In genomic region chr20:16729565-16730460, GRCh38 we compare ENCODE assay signal across 8 cellular contexts. TPM values are rescaled to one million over a fixed set of nuclear protein-coding genes. Genes with fewer than 3 reads are reported as not detected.
DNase-seq lines count a peak whose midpoint lies in the region; ATAC-seq and TF ChIP-seq lines count a peak whose summit lies in the region.

Gene SNRPB2 (plus strand): TSS chr20:16730026. CDS start chr20:16731703, 1,677 bp downstream.

- H3K4me3 Mint-ChIP-seq in nephron progenitor cell = peak within 1 kb of the TSS; percentile 98
- H3K4me3 Mint-ChIP-seq in stimulated activated naive CD8-positive, alpha-beta T cell treated with anti-CD3 and anti-CD28 coated beads, Interleukin-15, amount 100 ng/mL, for 72 hours = peak within 1 kb of the TSS; percentile 95 to 96

- peak within 1 kb of the TSS; percentile 98 for H3K4me3 ChIP-seq in H7 (ENCODE audit: insufficient read depth, low read depth, low read length)

- peak within 1 kb of the TSS; percentile 98 for H3K27ac Mint-ChIP-seq in nephron progenitor cell
- peak within 1 kb of the TSS; percentile 100 for H3K27ac Mint-ChIP-seq in stimulated activated naive CD8-positive, alpha-beta T cell treated with anti-CD3 and anti-CD28 coated beads, Interleukin-15, amount 100 ng/mL, for 72 hours

- peaks cover 21% of the 10 kb centered on the region for H3K4me1 Mint-ChIP-seq in nephron progenitor cell
- peaks cover 46% of the 10 kb centered on the region for H3K4me1 Mint-ChIP-seq in stimulated activated naive CD8-positive, alpha-beta T cell treated with anti-CD3 and anti-CD28 coated beads, Interleukin-15, amount 100 ng/mL, for 72 hours

- peaks cover 10% of the 10 kb centered on the region for H3K36me3 ChIP-seq in H7 (replicated peaks; ENCODE audit: control insufficient read depth, insufficient read depth, low read length)

- TF ChIP-seq CTCF in nephron progenitor cell (IDR thresholded peaks at IDR 0.05) = no peak

- peaks cover 19% of the 10 kb centered on the region for H3K36me3 Mint-ChIP-seq in nephron progenitor cell (ENCODE audit: low read depth)

- peak; percentile 97 for DNase-seq in ELF-1 (ENCODE audit: low read depth, low spot score)
- DNase-seq in H7 = peak; percentile 80
- DNase-seq in M059J (ENCODE audit: low read depth) = peak; percentile 97
- peak; percentile 97 to 98 for DNase-seq in SHP77 (lab: John Stamatoyannopoulos, UW)
- peak; percentile 96 for DNase-seq in activated effector memory CD4-positive, alpha-beta T cell treated with anti-CD3 and anti-CD28 coated beads, Interleukin-2, amount 50 U/mL, for 16 hours
- DNase-seq in fibroblast of the conjunctiva (ENCODE audit: low read depth) = peak; percentile 87
- peak; percentile 86 for DNase-seq in nephron progenitor cell
- DNase-seq in stimulated activated naive CD8-positive, alpha-beta T cell treated with anti-CD3 and anti-CD28 coated beads, Interleukin-15, amount 100 ng/mL, for 72 hours = peak; percentile 84 to 92

- H3K27me3 ChIP-seq in H7 (ENCODE audit: control insufficient read depth, insufficient read depth, low read length) = no peaks in the 10 kb centered on the region

- peaks cover 38% of the 10 kb centered on the region for H3K27me3 Mint-ChIP-seq in nephron progenitor cell (ENCODE audit: low read depth, poor library complexity)
- peaks cover 20% of the 10 kb centered on the region for H3K27me3 Mint-ChIP-seq in stimulated activated naive CD8-positive, alpha-beta T cell treated with anti-CD3 and anti-CD28 coated beads, Interleukin-15, amount 100 ng/mL, for 72 hours

- ATAC-seq in stimulated activated naive CD8-positive, alpha-beta T cell treated with anti-CD3 and anti-CD28 coated beads, Interleukin-15, amount 100 ng/mL, for 72 hours = peak; percentile 97

- H3K9me3 Mint-ChIP-seq in nephron progenitor cell = peaks cover 20% of the 10 kb centered on the region
- peaks cover 8% of the 10 kb centered on the region in 2 donors for H3K9me3 Mint-ChIP-seq in stimulated activated naive CD8-positive, alpha-beta T cell treated with anti-CD3 and anti-CD28 coated beads, Interleukin-15, amount 100 ng/mL, for 72 hours

RNA-seq across cellular contexts. Expression of gene SNRPB2, which starts in this region (rescaled TPM):
- total RNA-seq in H7 (2014; rRNA removed; shearing (Covaris generic)) = 76.8 and 83.2 TPM in 2 replicates
- 155 and 171 TPM in 2 replicates for total RNA-seq in M059J (2014; rRNA removed; shearing (Covaris generic))

Comparison
In these comparisons a context has a peak if more than half of its experiments do, and no peak if none do; other contexts are left out.
1. Peak in every context shown above with its lines: DNase-seq, ATAC-seq and H3K4me3 ChIP-seq.